8 cellular contexts compared by ENCODE assay signal in genomic region chr12:43282106-43282505, GRCh38.
A peak's percentile ranks its signal among the peaks of the same experiment; 100 is the strongest.
DNase-seq lines count a peak whose midpoint lies in the region; ATAC-seq and TF ChIP-seq lines count a peak whose summit lies in the region.

No MANE protein-coding gene starts in this region.

- DNase-seq in NCI-H2171 treated with DMSO at 0.1 percent for 48 hours (lab: John Stamatoyannopoulos, UW) (peak; percentile 76), NCI-H2171 (lab: John Stamatoyannopoulos, UW) (no peak), NCI-H524 treated with DMSO at 0.1 percent for 48 hours (lab: John Stamatoyannopoulos, UW) (peak; percentile 23), dermis blood vessel endothelial cell (peak; percentile 61), retinal pigment epithelial cell (ENCODE audit: low read depth) (no peak)

- H3K4me3 ChIP-seq in retinal pigment epithelial cell (ENCODE audit: low read length): no peak overlapping the region

- no peak for ATAC-seq in GM21447 (IDR thresholded peaks at IDR 0.05; ENCODE audit: unreplicated experiment)
- no peak for ATAC-seq in GM19452 (IDR thresholded peaks at IDR 0.05; ENCODE audit: unreplicated experiment)
- ATAC-seq in HG02981 (IDR thresholded peaks at IDR 0.05; ENCODE audit: unreplicated experiment): no peak

- TF ChIP-seq CTCF in retinal pigment epithelial cell (conservative IDR thresholded peaks at IDR 0.05; ENCODE audit: low read depth, low read length): peak; percentile 41

Comparison
In these comparisons a context has a peak if more than half of its experiments do, and no peak if none do; other contexts are left out.
1. DNase-seq: peak in NCI-H2171 treated with DMSO at 0.1 percent for 48 hours (single experiment), NCI-H524 treated with DMSO at 0.1 percent for 48 hours (single experiment) and dermis blood vessel endothelial cell (single experiment); none in NCI-H2171 (single experiment) and retinal pigment epithelial cell (single experiment).